ENCODE assay signal across 11 cellular contexts in genomic region chr3:13932578-13933295, GRCh38. TPM values are rescaled to one million over a fixed set of nuclear protein-coding genes. Genes with fewer than 3 reads are reported as not detected.
DNase-seq lines count a peak whose midpoint lies in the region; ATAC-seq and TF ChIP-seq lines count a peak whose summit lies in the region.
"Had no signal": no experiment of that assay in that cellular context is flagged by ENCODE, and none has a peak within 500 bp of the region (broad histone marks: within the 10 kb centered on the region; RNA-seq: fewer than 3 reads in every experiment).

No MANE protein-coding gene starts in this region.

- intact Hi-C loops in heart right ventricle (cut with DNase I) = no loop called here
- intact Hi-C loops in spleen (cut with DNase I; ENCODE audit: low total_unique reads) = no loop called here

- TF ChIP-seq POLR2A in spleen (IDR thresholded peaks at IDR 0.05) = no peak

- ATAC-seq in heart right ventricle (peak; percentile 47 to 76 (median 66)), HG03565 (IDR thresholded peaks at IDR 0.05; ENCODE audit: unreplicated experiment) (no peak)

- peaks cover 0 to 30% (median 15%) of the 10 kb centered on the region in 7 donors for H3K27me3 ChIP-seq in heart right ventricle
- H3K27me3 ChIP-seq in spleen (replicated peaks in 1 of 7) = peaks cover 0 to 32% (median 6%) of the 10 kb centered on the region in 7 donors
- no peaks in the 10 kb centered on the region for H3K27me3 ChIP-seq in HAP-1 (ENCODE audit: low read depth)

- H3K27ac ChIP-seq in heart right ventricle (peak overlapping the region in 2 of 10 donors; percentile 32 to 43), spleen (peak overlapping the region in 6 of 8 donors; percentile 32 to 52 (median 44))

- peak; percentile 19 for DNase-seq in Daoy (ENCODE audit: low read depth)
- peak; percentile 23 to 27 for DNase-seq in activated T-cell treated with anti-CD3 and anti-CD28 coated beads, Interleukin-2, amount 50 U/mL, for 48 hours
- DNase-seq in heart right ventricle = peak in 1 of 2 donors; percentile 35
- no peak for DNase-seq in spleen
- DNase-seq in HAP-1 (ENCODE audit: low spot score in 2 of 2) = no peak
- DNase-seq in NAMALWA (ENCODE audit: low spot score) = no peak
- no peak for DNase-seq in OCI-M1 (lab: John Stamatoyannopoulos, UW)
- DNase-seq: GDM1, KG1, NCI-H774 had no signal

- H3K4me1 ChIP-seq in heart right ventricle = peaks cover 0 to 5% (median 3%) of the 10 kb centered on the region in 9 donors
- H3K4me1 ChIP-seq in spleen = peaks cover 0 to 9% (median 2%) of the 10 kb centered on the region in 6 donors
- no peaks in the 10 kb centered on the region for H3K4me1 ChIP-seq in HAP-1

- H3K9me3 ChIP-seq in heart right ventricle (peaks cover 0 to 7% (median 0%) of the 10 kb centered on the region in 11 donors), spleen (peaks cover 0 to 34% (median 11%) of the 10 kb centered on the region in 8 donors), HAP-1 (no peaks in the 10 kb centered on the region)

- 15% methylated on average over 68 to 70 of the region's 70 CpGs for WGBS in heart right ventricle, 2 donors
- WGBS in spleen, 5 donors = 20 to 34% (median 21%) methylated on average over 56 to 70 of the region's 70 CpGs

- H3K36me3 ChIP-seq in heart right ventricle = no peaks in the 10 kb centered on the region
- H3K36me3 ChIP-seq in spleen = no peaks in the 10 kb centered on the region
- no peaks in the 10 kb centered on the region for H3K36me3 ChIP-seq in HAP-1 (replicated peaks)

- H3K4me3 ChIP-seq in heart right ventricle (peak overlapping the region in 9 of 10 donors; percentile 32 to 59 (median 45)), spleen (peak overlapping the region; percentile 10 to 56 (median 30)), HAP-1 (no peak overlapping the region)

- no peak for TF ChIP-seq CTCF in heart right ventricle (IDR thresholded peaks at IDR 0.05)
- TF ChIP-seq CTCF in spleen (IDR thresholded peaks at IDR 0.05 in 8 of 11, conservative IDR thresholded peaks at IDR 0.05 in 3 of 11) = no peak

- in situ Hi-C loops in HAP-1 (cut with MboI; ENCODE audit: low sequenced_read_pairs) = no loop called here

RNA-seq across cellular contexts. Expression of gene WNT7A, which starts 52.9 kb away (rescaled TPM):
- total RNA-seq in Daoy (2014; rRNA removed; shearing (Covaris generic)) = 0.09 and 0.29 TPM in 2 replicates
- not detected for total RNA-seq in heart right ventricle
- polyA plus RNA-seq in heart right ventricle = not detected
- 1 to 10 TPM; 1.4 to 6.3 (median 2.4) TPM for total RNA-seq in spleen
- 1 to 10 TPM in 1 of 3 donors, under 1 TPM in 2; 0.52 to 1.1 (median 0.59) TPM for polyA plus RNA-seq in spleen

Comparison
In these comparisons a context has a peak if more than half of its experiments do, and no peak if none do; other contexts are left out.
1. DNase-seq: peak in Daoy (single experiment) and activated T-cell treated with anti-CD3 and anti-CD28 coated beads, Interleukin-2, amount 50 U/mL, for 48 hours (2 of 2); none in spleen (single experiment), HAP-1 (0 of 2), NAMALWA (single experiment) and OCI-M1 (single experiment).